9 cellular contexts compared by ENCODE assay signal in the genomic region with DNA sequence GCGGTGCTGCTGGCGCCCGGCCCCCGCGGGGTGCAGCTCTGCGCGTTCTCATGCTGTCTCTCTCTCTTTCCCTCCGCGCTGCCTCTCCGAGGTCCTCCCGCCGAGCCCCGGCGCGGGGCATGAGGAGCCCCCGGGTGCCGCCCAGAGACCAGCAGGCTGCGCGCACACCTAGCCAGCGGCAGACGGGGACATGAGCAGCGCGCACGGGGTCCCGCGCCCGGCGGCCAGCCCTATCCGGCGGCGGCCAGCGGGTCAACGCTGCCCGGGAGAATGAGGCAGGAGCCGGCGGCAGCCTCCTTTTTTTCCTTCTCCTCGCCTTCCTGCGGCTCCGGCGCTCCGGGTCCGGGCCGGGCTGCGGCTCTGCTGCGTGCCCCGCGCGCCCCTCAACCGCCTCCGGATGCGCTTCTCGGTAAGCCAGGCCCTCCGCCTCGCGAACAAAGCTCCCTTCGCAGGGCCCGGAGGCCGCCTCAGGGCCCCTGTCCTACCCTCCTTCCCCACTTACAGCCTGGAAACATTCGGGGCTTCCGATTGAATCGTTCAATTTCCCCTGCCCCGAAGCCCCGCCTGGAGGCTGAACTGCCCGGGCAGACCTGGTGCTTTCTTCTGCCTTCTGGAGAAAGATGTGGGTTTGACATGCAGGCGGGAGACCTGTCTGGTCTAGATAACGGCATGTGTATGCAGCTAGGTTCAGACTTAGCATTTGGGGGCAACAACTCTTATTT. TPM values are rescaled to one million over a fixed set of nuclear protein-coding genes. Genes with fewer than 3 reads are reported as not detected.
DNase-seq lines count a peak whose midpoint lies in the region; ATAC-seq and TF ChIP-seq lines count a peak whose summit lies in the region.
"Had no signal": no experiment of that assay in that cellular context is flagged by ENCODE, and none has a peak within 500 bp of the region (broad histone marks: within the 10 kb centered on the region; RNA-seq: fewer than 3 reads in every experiment).

A gene (plus strand): TSS at position 64 of the 722 bp plus-strand sequence.

- no peak within 1 kb of the TSS for H4K91ac ChIP-seq in IMR-90 (ENCODE audit: insufficient read depth, low read depth, low read length)

- H3K23ac ChIP-seq in IMR-90 (ENCODE audit: low read depth, low read length) = no peak within 1 kb of the TSS

- H2AFZ ChIP-seq in IMR-90 (replicated peaks; ENCODE audit: low read length, poor library complexity) = peak within 1 kb of the TSS; percentile 38
- peak within 1 kb of the TSS; percentile 95 for H2AFZ ChIP-seq in neural progenitor cell (replicated peaks)

- H3K27me3 ChIP-seq in IMR-90 (ENCODE audit: control insufficient read depth, insufficient read depth, low read length) (peaks cover 24% of the 10 kb centered on the region), neural progenitor cell (peaks cover 31% of the 10 kb centered on the region)

- H3K9me3 ChIP-seq in IMR-90 (ENCODE audit: control insufficient read depth, insufficient read depth, low read length) (no peaks in the 10 kb centered on the region), neural progenitor cell (ENCODE audit: low read depth) (no peaks in the 10 kb centered on the region)
- H3K9me3 ChIP-seq: adrenal gland had no signal

- H3K14ac ChIP-seq in IMR-90 (replicated peaks; ENCODE audit: low read depth, low read length) = no peak within 1 kb of the TSS

- H3F3A ChIP-seq in neural progenitor cell (ENCODE audit: low read depth) = peaks cover 12% of the 10 kb centered on the region

- H3K4ac ChIP-seq in IMR-90 (ENCODE audit: low read depth, low read length) = no peak within 1 kb of the TSS

- H3K56ac ChIP-seq in IMR-90 (ENCODE audit: extremely low read depth, insufficient read depth, low read length) = no peak within 1 kb of the TSS

- H2BK20ac ChIP-seq in IMR-90 (ENCODE audit: low read depth, low read length) = no peak within 1 kb of the TSS

- no peak within 1 kb of the TSS for H4K8ac ChIP-seq in IMR-90 (ENCODE audit: low read depth in 2 of 2, low read length in 2 of 2)

- H3K27me3 Mint-ChIP-seq in neural progenitor cell (ENCODE audit: insufficient read depth, low read depth) = peaks cover 29% of the 10 kb centered on the region

- POLR2A ChIA-PET in IMR-90 (lab: Charles Lee; ENCODE audit: unreplicated experiment) = no interaction called here

- peaks cover 11% of the 10 kb centered on the region for H3K79me2 ChIP-seq in neural progenitor cell (ENCODE audit: low read depth)

- BruUV-seq in IMR-90 (replicated peaks; lab: Mats Ljungman, UMichigan) = no TSS peak

- dilution Hi-C loops in IMR-90 (cut with HindIII; ENCODE audit: low sequenced_read_pairs, unreplicated experiment) = no loop called here

- no peak within 1 kb of the TSS for H4K5ac ChIP-seq in IMR-90 (ENCODE audit: low read depth, low read length)

- peak; percentile 42 for DNase-seq in Daoy (ENCODE audit: low read depth)
- DNase-seq in IMR-90 = no peak
- DNase-seq in caudate nucleus (lab: John Stamatoyannopoulos, UW) = peak in 2 of 61 donors; percentile 29 to 38
- peak; percentile 73 for DNase-seq in neural progenitor cell (ENCODE audit: low spot score)
- no peak for DNase-seq in SHP77 treated with DMSO at 0.1 percent for 48 hours (lab: John Stamatoyannopoulos, UW)
- DNase-seq in cerebellum (ENCODE audit: low spot score) = no peak
- DNase-seq: adrenal gland had no signal

- peak within 1 kb of the TSS; percentile 86 for H3K4me3 Mint-ChIP-seq in neural progenitor cell

- TF ChIP-seq POLR2A in IMR-90 (IDR thresholded peaks at IDR 0.05; ENCODE audit: low read depth, low read length) = no peak

- ATAC-seq in IMR-90 (ENCODE audit: low read depth) = no peak
- no peak for ATAC-seq in GM19467 (IDR thresholded peaks at IDR 0.05; ENCODE audit: unreplicated experiment)
- ATAC-seq in HG03139 (IDR thresholded peaks at IDR 0.05; ENCODE audit: unreplicated experiment) = no peak

- WGBS in IMR-90 (ENCODE audit: extremely low coverage in 2 of 2, insufficient read length in 1 of 2), 2 experiments = 15% methylated on average over 5 of the region's 66 CpGs; no CpG with 5 or more reads in 1 of the 2 experiments

- H3K27ac ChIP-seq in IMR-90 (ENCODE audit: insufficient read depth, low read length) (no peak within 1 kb of the TSS), caudate nucleus (ENCODE audit: low read depth, low read length) (peak within 1 kb of the TSS; percentile 39), neural progenitor cell (no peak within 1 kb of the TSS)
- H3K27ac ChIP-seq: adrenal gland had no signal

- no peaks in the 10 kb centered on the region for H3K36me3 Mint-ChIP-seq in neural progenitor cell

- H4K20me1 ChIP-seq in IMR-90 (ENCODE audit: insufficient read depth, low read length) (no peaks in the 10 kb centered on the region), neural progenitor cell (ENCODE audit: low read depth) (no peaks in the 10 kb centered on the region)

- no peak within 1 kb of the TSS for H2AK5ac ChIP-seq in IMR-90 (ENCODE audit: low read depth, low read length)

- H3K36me3 ChIP-seq in IMR-90 (ENCODE audit: control insufficient read depth, insufficient read depth, low read length) (no peaks in the 10 kb centered on the region), neural progenitor cell (no peaks in the 10 kb centered on the region)
- H3K36me3 ChIP-seq: adrenal gland had no signal

- H2BK15ac ChIP-seq in IMR-90 (ENCODE audit: low read depth, low read length) = no peak within 1 kb of the TSS

- in situ Hi-C loops in IMR-90 (cut with MboI; ENCODE audit: low sequenced_read_pairs) = no loop called here

- peak within 1 kb of the TSS; percentile 60 for H3K27ac Mint-ChIP-seq in neural progenitor cell

- no peak within 1 kb of the TSS for H2AK9ac ChIP-seq in IMR-90 (replicated peaks; ENCODE audit: low read depth, low read length, poor library complexity)

- H3K4me2 ChIP-seq in IMR-90 (ENCODE audit: low read depth, low read length) = no peak within 1 kb of the TSS
- H3K4me2 ChIP-seq in neural progenitor cell = peak within 1 kb of the TSS; percentile 93

- H3K9me3 Mint-ChIP-seq in neural progenitor cell = no peaks in the 10 kb centered on the region

- TF ChIP-seq RAD21 in IMR-90 (IDR thresholded peaks at IDR 0.05; ENCODE audit: low read length) = no peak

- peaks cover 25% of the 10 kb centered on the region for H3K4me1 Mint-ChIP-seq in neural progenitor cell

- no peak within 1 kb of the TSS for H3K4me3 ChIP-seq in IMR-90 (ENCODE audit: insufficient read depth, low read depth, low read length)
- peak within 1 kb of the TSS; percentile 67 for H3K4me3 ChIP-seq in neural progenitor cell
- H3K4me3 ChIP-seq: adrenal gland had no signal

- H3K9me1 ChIP-seq in IMR-90 (ENCODE audit: insufficient read depth, low read length) = no peaks in the 10 kb centered on the region

- no peaks in the 10 kb centered on the region for H3K79me1 ChIP-seq in IMR-90 (ENCODE audit: low read depth in 1 of 2, low read length in 2 of 2)

- CTCF ChIA-PET in IMR-90 (lab: Yijun Ruan, JAX) = no interaction called here

- TF ChIP-seq CTCF in IMR-90 (conservative IDR thresholded peaks at IDR 0.05; ENCODE audit: low read depth, low read length) (no peak), neural progenitor cell (IDR thresholded peaks at IDR 0.05) (no peak)

- no peak within 1 kb of the TSS for H3K18ac ChIP-seq in IMR-90 (ENCODE audit: low read depth, low read length)

- H3K9ac ChIP-seq in IMR-90 (ENCODE audit: low read depth, low read length) (no peak within 1 kb of the TSS), neural progenitor cell (no peak within 1 kb of the TSS)

- H3K4me1 ChIP-seq in IMR-90 (ENCODE audit: control insufficient read depth, insufficient read depth, low read length) (no peaks in the 10 kb centered on the region), neural progenitor cell (peaks cover 21% of the 10 kb centered on the region)
- H3K4me1 ChIP-seq: adrenal gland had no signal

- no peak within 1 kb of the TSS for H2BK120ac ChIP-seq in IMR-90 (ENCODE audit: low read depth, low read length)

- intact Hi-C loops in IMR-90 (cut with micrococcal nuclease) = no loop called here

- no peak within 1 kb of the TSS for H2BK5ac ChIP-seq in IMR-90 (ENCODE audit: low read depth, low read length, poor library complexity, severe bottlenecking)

TF ChIP-seq in IMR-90, 13 proteins besides CTCF, POLR2A, EP300 and RAD21 (continues in another document):
- TF ChIP-seq CEBPB (IDR thresholded peaks at IDR 0.05; ENCODE audit: low read depth, low read length) (no peak), FOS (IDR thresholded peaks at IDR 0.05; ENCODE audit: low read depth, low read length) (no peak), BHLHE40 (IDR thresholded peaks at IDR 0.05; ENCODE audit: low read depth, low read length) (no peak), MXI1 (IDR thresholded peaks at IDR 0.05; ENCODE audit: borderline replicate concordance, low read depth, low read length) (no peak), CHD1 (IDR thresholded peaks at IDR 0.05; ENCODE audit: low read depth, low read length) (no peak), RFX5 (IDR thresholded peaks at IDR 0.05; ENCODE audit: low read depth, low read length) (no peak), MAZ (IDR thresholded peaks at IDR 0.05; ENCODE audit: borderline replicate concordance, low read depth, low read length) (no peak), NFE2L2 (IDR thresholded peaks at IDR 0.05; ENCODE audit: low read depth, low read length) (no peak)
- TF ChIP-seq, protein P1, sequence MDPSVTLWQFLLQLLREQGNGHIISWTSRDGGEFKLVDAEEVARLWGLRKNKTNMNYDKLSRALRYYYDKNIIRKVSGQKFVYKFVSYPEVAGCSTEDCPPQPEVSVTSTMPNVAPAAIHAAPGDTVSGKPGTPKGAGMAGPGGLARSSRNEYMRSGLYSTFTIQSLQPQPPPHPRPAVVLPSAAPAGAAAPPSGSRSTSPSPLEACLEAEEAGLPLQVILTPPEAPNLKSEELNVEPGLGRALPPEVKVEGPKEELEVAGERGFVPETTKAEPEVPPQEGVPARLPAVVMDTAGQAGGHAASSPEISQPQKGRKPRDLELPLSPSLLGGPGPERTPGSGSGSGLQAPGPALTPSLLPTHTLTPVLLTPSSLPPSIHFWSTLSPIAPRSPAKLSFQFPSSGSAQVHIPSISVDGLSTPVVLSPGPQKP (IDR thresholded peaks at IDR 0.05; ENCODE audit: borderline replicate concordance, low read depth, low read length) = no peak
- TF ChIP-seq, protein P2, sequence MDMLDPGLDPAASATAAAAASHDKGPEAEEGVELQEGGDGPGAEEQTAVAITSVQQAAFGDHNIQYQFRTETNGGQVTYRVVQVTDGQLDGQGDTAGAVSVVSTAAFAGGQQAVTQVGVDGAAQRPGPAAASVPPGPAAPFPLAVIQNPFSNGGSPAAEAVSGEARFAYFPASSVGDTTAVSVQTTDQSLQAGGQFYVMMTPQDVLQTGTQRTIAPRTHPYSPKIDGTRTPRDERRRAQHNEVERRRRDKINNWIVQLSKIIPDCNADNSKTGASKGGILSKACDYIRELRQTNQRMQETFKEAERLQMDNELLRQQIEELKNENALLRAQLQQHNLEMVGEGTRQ (IDR thresholded peaks at IDR 0.05; ENCODE audit: low read depth, low read length) = no peak

RNA-seq across cellular contexts. Expression of the gene that starts here (rescaled TPM):
- total RNA-seq in Daoy (2014; rRNA removed; shearing (Covaris generic)) = 0.34 and 1.3 TPM in 2 replicates
- total RNA-seq in IMR-90 (2012; rRNA removed) (not detected in 2 replicates), neural progenitor cell (ENCODE audit: low replicate concordance) (13.3 and 14.1 TPM in 2 replicates), cerebellum (7.3 TPM)
- not detected in 2 replicates for polyA plus RNA-seq in IMR-90 (2012; rRNA removed)
- polyA plus RNA-seq in IMR-90 (2012; cell fraction: cytosol; rRNA removed) = not detected in 2 replicates
- not detected in 2 replicates for polyA plus RNA-seq in IMR-90 (2012; cell fraction: nucleus; rRNA removed; ENCODE audit: low replicate concordance)
- total RNA-seq: adrenal gland had no signal
- polyA plus RNA-seq: adrenal gland had no signal

Comparison
In these comparisons a context has a peak if more than half of its experiments do, and no peak if none do; other contexts are left out.
1. DNase-seq: peak in Daoy (single experiment) and neural progenitor cell (single experiment); none in IMR-90 (single experiment), SHP77 treated with DMSO at 0.1 percent for 48 hours (single experiment) and cerebellum (single experiment).